28 cellular contexts compared by ENCODE assay signal in genomic region chr3:146873748-146874147, GRCh38.
"Had no signal": no experiment of that assay in that cellular context is flagged by ENCODE, and none has a peak within 500 bp of the region (broad histone marks: within the 10 kb centered on the region; RNA-seq: fewer than 3 reads in every experiment).

No MANE protein-coding gene starts in this region.

- H3K27me3 ChIP-seq: colonic mucosa, dorsolateral prefrontal cortex, esophagus muscularis mucosa, esophagus squamous epithelium, foreskin keratinocyte, gastrocnemius medialis, gastroesophageal sphincter, heart left ventricle, heart right ventricle had no signal

- ATAC-seq: effector memory CD8-positive, alpha-beta T cell; esophagus mucosa; foreskin keratinocyte; gastrocnemius medialis; gastroesophageal sphincter; heart left ventricle; heart right ventricle had no signal

- H3K27ac ChIP-seq: colonic mucosa, coronary artery, dorsolateral prefrontal cortex, epithelial cell of prostate, esophagus muscularis mucosa, esophagus squamous epithelium, foreskin keratinocyte, gastrocnemius medialis, gastroesophageal sphincter, heart left ventricle, heart right ventricle had no signal

- H3K36me3 ChIP-seq: colonic mucosa, esophagus muscularis mucosa, esophagus squamous epithelium, gastrocnemius medialis, gastroesophageal sphincter, heart left ventricle, heart right ventricle had no signal

- DNase-seq: colonic mucosa; cortex of kidney; dermis blood vessel endothelial cell; dorsolateral prefrontal cortex; effector CD4-positive, alpha-beta T cell; effector CD8-positive, alpha-beta T cell; effector memory CD4-positive, alpha-beta T cell; effector memory CD8-positive, alpha-beta T cell; endodermal cell; erythroblast; esophagus squamous epithelium; foreskin fibroblast; foreskin keratinocyte; foreskin melanocyte; gastrocnemius medialis; glutamatergic neuron; head of caudate nucleus; heart left ventricle; heart right ventricle had no signal

- H3K9me3 ChIP-seq: colonic mucosa, gastrocnemius medialis had no signal

- FAIRE-seq: colon, endometrium, endothelial cell of umbilical vein, frontal cortex had no signal

- H3K4me3 ChIP-seq: colonic mucosa, coronary artery, dorsolateral prefrontal cortex, esophagus muscularis mucosa, esophagus squamous epithelium, gastrocnemius medialis, gastroesophageal sphincter, heart left ventricle, heart right ventricle had no signal

- H3K4me1 ChIP-seq: colonic mucosa, esophagus muscularis mucosa, esophagus squamous epithelium, foreskin keratinocyte, gastrocnemius medialis, gastroesophageal sphincter, heart left ventricle, heart right ventricle had no signal
